ENCODE assay signal across 20 cellular contexts in the genomic region with DNA sequence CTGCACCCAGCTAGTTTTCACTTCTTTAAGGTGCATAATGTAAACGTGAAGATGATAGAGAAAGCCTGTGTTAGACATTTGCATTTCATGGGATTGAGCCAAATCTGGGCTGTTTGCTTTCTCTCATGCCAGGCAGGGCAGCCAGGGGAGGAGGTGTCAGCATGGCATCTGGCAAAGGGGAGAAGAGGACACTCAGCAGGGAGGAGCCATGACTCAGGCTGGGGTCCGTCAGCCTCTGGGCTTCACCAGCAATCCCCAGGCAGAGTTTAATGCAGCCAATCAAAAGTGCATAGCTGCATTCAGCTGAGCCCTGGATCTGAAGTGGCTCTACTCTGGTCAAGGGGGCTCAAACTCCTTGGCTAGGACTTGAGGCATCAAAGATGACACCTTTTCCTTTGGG. TPM values are rescaled to one million over a fixed set of nuclear protein-coding genes. Genes with fewer than 3 reads are reported as not detected.
DNase-seq lines count a peak whose midpoint lies in the region; TF ChIP-seq lines count a peak whose summit lies in the region.
"Had no signal": no experiment of that assay in that cellular context is flagged by ENCODE, and none has a peak within 500 bp of the region (broad histone marks: within the 10 kb centered on the region; RNA-seq: fewer than 3 reads in every experiment).

No MANE protein-coding gene starts in this region.

- TF ChIP-seq CTCF in chondrocyte (IDR thresholded peaks at IDR 0.05) (no peak), nephron progenitor cell (IDR thresholded peaks at IDR 0.05) (no peak)

- no peaks in the 10 kb centered on the region for H3K9me3 Mint-ChIP-seq in chondrocyte (ENCODE audit: low read depth)
- H3K9me3 Mint-ChIP-seq in nephron progenitor cell: no peaks in the 10 kb centered on the region
- H3K9me3 Mint-ChIP-seq: activated naive CD8-positive, alpha-beta T cell treated with anti-CD3 and anti-CD28 coated beads, Interleukin-2, amount 50 U/mL, for 24 hours; activated T-helper 17 cell treated with anti-CD3 and anti-CD28 coated beads, Interleukin-2, amount 50 U/mL, for 72 hours; stimulated activated effector memory CD8-positive, alpha-beta T cell treated with anti-CD3 and anti-CD28 coated beads, Interleukin-12 subunit alpha, Interleukin-12 subunit beta, amount 100 ng/mL, for 72 hours had no signal

- H3K27ac Mint-ChIP-seq in chondrocyte (ENCODE audit: unreplicated experiment) (peak overlapping the region; percentile 65), nephron progenitor cell (peak overlapping the region; percentile 65)
- H3K27ac Mint-ChIP-seq: activated naive CD8-positive, alpha-beta T cell treated with anti-CD3 and anti-CD28 coated beads, Interleukin-2, amount 50 U/mL, for 24 hours; activated T-helper 17 cell treated with anti-CD3 and anti-CD28 coated beads, Interleukin-2, amount 50 U/mL, for 72 hours; stimulated activated effector memory CD8-positive, alpha-beta T cell treated with anti-CD3 and anti-CD28 coated beads, Interleukin-12 subunit alpha, Interleukin-12 subunit beta, amount 100 ng/mL, for 72 hours had no signal

- H3K36me3 Mint-ChIP-seq in chondrocyte (ENCODE audit: low read depth): peaks cover 5% of the 10 kb centered on the region
- peaks cover 70% of the 10 kb centered on the region for H3K36me3 Mint-ChIP-seq in nephron progenitor cell (ENCODE audit: low read depth)

- H3K4me3 Mint-ChIP-seq in chondrocyte (ENCODE audit: unreplicated experiment) (no peak overlapping the region), nephron progenitor cell (no peak overlapping the region)
- H3K4me3 Mint-ChIP-seq: activated naive CD8-positive, alpha-beta T cell treated with anti-CD3 and anti-CD28 coated beads, Interleukin-2, amount 50 U/mL, for 24 hours; activated T-helper 17 cell treated with anti-CD3 and anti-CD28 coated beads, Interleukin-2, amount 50 U/mL, for 72 hours; stimulated activated effector memory CD8-positive, alpha-beta T cell treated with anti-CD3 and anti-CD28 coated beads, Interleukin-12 subunit alpha, Interleukin-12 subunit beta, amount 100 ng/mL, for 72 hours had no signal

- no peaks in the 10 kb centered on the region for H3K27me3 Mint-ChIP-seq in chondrocyte (ENCODE audit: low read depth)
- no peaks in the 10 kb centered on the region for H3K27me3 Mint-ChIP-seq in nephron progenitor cell (ENCODE audit: low read depth, poor library complexity)
- H3K27me3 Mint-ChIP-seq: activated naive CD8-positive, alpha-beta T cell treated with anti-CD3 and anti-CD28 coated beads, Interleukin-2, amount 50 U/mL, for 24 hours; activated T-helper 17 cell treated with anti-CD3 and anti-CD28 coated beads, Interleukin-2, amount 50 U/mL, for 72 hours had no signal

- H3K4me1 Mint-ChIP-seq in chondrocyte (ENCODE audit: low read depth) (peaks cover 16% of the 10 kb centered on the region), nephron progenitor cell (peaks cover 30% of the 10 kb centered on the region)
- H3K4me1 Mint-ChIP-seq: activated naive CD8-positive, alpha-beta T cell treated with anti-CD3 and anti-CD28 coated beads, Interleukin-2, amount 50 U/mL, for 24 hours; activated T-helper 17 cell treated with anti-CD3 and anti-CD28 coated beads, Interleukin-2, amount 50 U/mL, for 72 hours; stimulated activated effector memory CD8-positive, alpha-beta T cell treated with anti-CD3 and anti-CD28 coated beads, Interleukin-12 subunit alpha, Interleukin-12 subunit beta, amount 100 ng/mL, for 72 hours had no signal

- DNase-seq in EL: peak; percentile 62
- peak; percentile 11 for DNase-seq in NCI-H69 (lab: John Stamatoyannopoulos, UW)
- no peak for DNase-seq in chondrocyte (ENCODE audit: low spot score)
- no peak for DNase-seq in nephron progenitor cell
- no peak for DNase-seq in COLO829 (ENCODE audit: low spot score)
- no peak for DNase-seq in foreskin melanocyte
- no peak for DNase-seq in NCI-H2107 (lab: John Stamatoyannopoulos, UW)
- DNase-seq: activated naive CD8-positive, alpha-beta T cell treated with anti-CD3 and anti-CD28 coated beads, Interleukin-2, amount 50 U/mL, for 24 hours; BE2C; central memory CD4-positive, alpha-beta T cell; GDM1; heart left ventricle; NCI-H1092; NCI-H2081; NCI-H510A; nucleus accumbens; SW 1271; testis had no signal

RNA-seq across cellular contexts. Expression of gene EBPL, which starts 23.5 kb away (rescaled TPM):
- 22.9 to 27.3 TPM (median 23.8 TPM) in 3 replicates for total RNA-seq in chondrocyte

RNA-seq across cellular contexts. Expression of gene ARL11, which starts 39.5 kb away (rescaled TPM):
- total RNA-seq in chondrocyte: not detected in 3 replicates

Comparison
In these comparisons a context has a peak if more than half of its experiments do, and no peak if none do; other contexts are left out.
1. DNase-seq: peak in EL (single experiment) and NCI-H69 (single experiment); none in chondrocyte (single experiment), nephron progenitor cell (single experiment), COLO829 (single experiment), foreskin melanocyte (single experiment) and NCI-H2107 (single experiment).